Comparison of ENCODE assay signal across 9 cellular contexts in the genomic region with DNA sequence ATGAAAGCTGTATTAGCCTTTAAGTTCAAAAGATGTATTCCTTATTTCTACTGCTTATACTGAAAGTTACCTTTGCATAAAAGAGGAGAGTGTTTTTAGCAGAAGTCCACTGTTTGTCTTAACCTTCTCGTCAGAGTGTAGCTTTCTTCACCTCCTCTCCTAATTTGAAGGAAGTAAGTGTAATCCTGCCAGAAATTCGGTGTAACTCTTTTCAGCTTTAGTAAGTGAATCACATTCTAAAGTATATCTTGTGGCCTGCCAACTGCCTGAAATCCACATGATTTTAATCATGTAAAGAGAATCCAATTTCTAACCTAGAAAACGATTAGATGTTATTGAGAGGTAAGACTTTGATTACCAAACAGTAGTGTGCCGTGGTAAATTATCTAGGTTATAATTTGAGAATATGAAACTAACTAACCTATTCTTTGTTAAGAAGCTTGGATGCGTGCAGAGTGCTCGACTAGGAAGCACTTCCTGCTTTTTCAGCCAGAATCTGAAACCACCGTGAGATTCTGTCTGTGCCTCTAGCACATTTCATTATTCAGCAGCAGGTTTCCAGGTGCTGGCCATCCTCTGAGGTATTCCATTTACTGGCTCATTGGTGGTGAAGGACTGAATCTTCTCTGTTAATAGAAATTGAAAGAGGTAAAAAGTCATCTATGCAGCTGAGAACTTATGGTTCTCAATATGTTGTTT. TPM values are rescaled to one million over a fixed set of nuclear protein-coding genes. Genes with fewer than 3 reads are reported as not detected.
DNase-seq lines count a peak whose midpoint lies in the region; ATAC-seq lines count a peak whose summit lies in the region.
"Had no signal": no experiment of that assay in that cellular context is flagged by ENCODE, and none has a peak within 500 bp of the region (broad histone marks: within the 10 kb centered on the region; RNA-seq: fewer than 3 reads in every experiment).

No MANE protein-coding gene starts in this region.

- no peak overlapping the region for H3K4me2 ChIP-seq in mesenchymal stem cell (ENCODE audit: low read length, poor library complexity, severe bottlenecking)
- H3K4me2 ChIP-seq: SK-N-SH had no signal

- ATAC-seq in GM18502 (IDR thresholded peaks at IDR 0.05; ENCODE audit: poor library complexity, unreplicated experiment), result peak; percentile 50
- ATAC-seq in HG02623 (IDR thresholded peaks at IDR 0.05; ENCODE audit: unreplicated experiment), result peak; percentile 29

- no peak overlapping the region for H2BK15ac ChIP-seq in mesenchymal stem cell (ENCODE audit: low read depth, poor library complexity, severe bottlenecking)

- H2AFZ ChIP-seq in mesenchymal stem cell (ENCODE audit: low read depth, low read length), result no peak overlapping the region

- no peak overlapping the region for H3K27ac ChIP-seq in mesenchymal stem cell (ENCODE audit: low read length, poor library complexity, severe bottlenecking)

- no peak overlapping the region for H3K23ac ChIP-seq in mesenchymal stem cell (ENCODE audit: low read length in 2 of 2)

- H3K14ac ChIP-seq in mesenchymal stem cell (ENCODE audit: low read length in 2 of 2), result no peak overlapping the region

- H3K27me3 Mint-ChIP-seq in T-helper 1 cell treated with Interleukin-12 subunit alpha and Interleukin-12 subunit beta and Interleukin-4 antibody, amounts not matched to agents 30 μg/mL and 1 μg/mL, for 36 hours (ENCODE audit: low read depth), result no peaks in the 10 kb centered on the region

- H2BK5ac ChIP-seq in mesenchymal stem cell (ENCODE audit: low read depth, low read length, poor library complexity, severe bottlenecking), result no peak overlapping the region

- H3K4me1 Mint-ChIP-seq in T-helper 1 cell treated with Interleukin-12 subunit alpha and Interleukin-12 subunit beta and Interleukin-4 antibody, amounts not matched to agents 30 μg/mL and 1 μg/mL, for 36 hours (ENCODE audit: low read depth), result peaks cover 43% of the 10 kb centered on the region

- H3K4ac ChIP-seq in mesenchymal stem cell (ENCODE audit: low read depth in 1 of 2, low read length in 2 of 2), result no peak overlapping the region

- peak overlapping the region; percentile 71 for H3K27ac Mint-ChIP-seq in T-helper 1 cell treated with Interleukin-12 subunit alpha and Interleukin-12 subunit beta and Interleukin-4 antibody, amounts not matched to agents 30 μg/mL and 1 μg/mL, for 36 hours

- peaks cover 15% of the 10 kb centered on the region for H3K79me1 ChIP-seq in mesenchymal stem cell (replicated peaks; ENCODE audit: low read length, poor library complexity, severe bottlenecking)

- H3K4me1 ChIP-seq in mesenchymal stem cell (ENCODE audit: control insufficient read depth, insufficient read depth, low read depth, low read length), result peaks cover 5% of the 10 kb centered on the region

- H3K18ac ChIP-seq in mesenchymal stem cell (ENCODE audit: low read depth in 1 of 2, low read length in 2 of 2), result no peak overlapping the region

- no peak overlapping the region for H4K8ac ChIP-seq in mesenchymal stem cell (ENCODE audit: low read length)

- DNase-seq in mesenchymal stem cell (no peak), DMS53 treated with DMSO at 0.1 percent for 48 hours (lab: John Stamatoyannopoulos, UW; ENCODE audit: unreplicated experiment) (no peak), H7 (no peak), superior temporal gyrus (ENCODE audit: extremely low spot score) (no peak)
- no peak for DNase-seq in stimulated activated CD4-positive, alpha-beta T cell treated with anti-CD3 and anti-CD28 coated beads, Interleukin-2, amount 100 ng/mL, for 24 hours
- DNase-seq: SK-N-SH had no signal

- H2BK120ac ChIP-seq in mesenchymal stem cell (ENCODE audit: low read depth, low read length), result no peak overlapping the region

- no peaks in the 10 kb centered on the region for H3K9me3 ChIP-seq in mesenchymal stem cell (ENCODE audit: control insufficient read depth, low read length)
- H3K9me3 ChIP-seq: SK-N-SH had no signal

- 88% methylated on average over 4 of the region's 7 CpGs for WGBS in mesenchymal stem cell

- H2AK5ac ChIP-seq in mesenchymal stem cell (ENCODE audit: low read length, severe bottlenecking), result no peak overlapping the region

- H2BK12ac ChIP-seq in mesenchymal stem cell (ENCODE audit: low read length in 2 of 2), result no peak overlapping the region

- H3K36me3 ChIP-seq in mesenchymal stem cell (ENCODE audit: control insufficient read depth in 1 of 2, insufficient read depth in 2 of 2, low read depth in 1 of 2, low read length in 2 of 2) (peaks cover 8 to 77% of the 10 kb centered on the region in 2 experiments), H7 (replicated peaks; ENCODE audit: control insufficient read depth, insufficient read depth, low read length) (no peaks in the 10 kb centered on the region; the same call in 1 of the 2 replicates)

- H3K27me3 ChIP-seq in mesenchymal stem cell (ENCODE audit: control insufficient read depth in 1 of 2, insufficient read depth in 1 of 2, low read length in 2 of 2) (no peaks in the 10 kb centered on the region), H7 (ENCODE audit: control insufficient read depth, insufficient read depth, low read length) (no peaks in the 10 kb centered on the region)

- H3K4me3 ChIP-seq in mesenchymal stem cell (ENCODE audit: insufficient read depth in 1 of 2, low read depth in 1 of 2, low read length in 2 of 2) (peak overlapping the region in 1 of 2 experiments; percentile 33), H7 (ENCODE audit: insufficient read depth, low read depth, low read length) (no peak overlapping the region)

- H4K91ac ChIP-seq in mesenchymal stem cell (ENCODE audit: low read length), result no peak overlapping the region

- H3K9me3 Mint-ChIP-seq in T-helper 1 cell treated with Interleukin-12 subunit alpha and Interleukin-12 subunit beta and Interleukin-4 antibody, amounts not matched to agents 30 μg/mL and 1 μg/mL, for 36 hours, result no peaks in the 10 kb centered on the region

- H3K4me3 Mint-ChIP-seq in T-helper 1 cell treated with Interleukin-12 subunit alpha and Interleukin-12 subunit beta and Interleukin-4 antibody, amounts not matched to agents 30 μg/mL and 1 μg/mL, for 36 hours, result peak overlapping the region; percentile 46

- peak overlapping the region; percentile 67 for H3K9ac ChIP-seq in mesenchymal stem cell (ENCODE audit: low read length)
- H3K9ac ChIP-seq: SK-N-SH had no signal

- peaks cover 53% of the 10 kb centered on the region for H3K36me3 Mint-ChIP-seq in T-helper 1 cell treated with Interleukin-12 subunit alpha and Interleukin-12 subunit beta and Interleukin-4 antibody, amounts not matched to agents 30 μg/mL and 1 μg/mL, for 36 hours (ENCODE audit: low read depth)

RNA-seq across cellular contexts. Expression of a gene that starts 7.5 kb away (rescaled TPM):
- polyA plus RNA-seq in mesenchymal stem cell (2013, experiment 1 of 2), result 59.2 TPM
- 59.2 TPM for polyA plus RNA-seq in mesenchymal stem cell (2013, experiment 2 of 2)
- total RNA-seq in H7 (2014; rRNA removed; shearing (Covaris generic)), result 24.5 and 34.2 TPM in 2 replicates
